ENCODE assay signal across 14 cellular contexts in genomic region chr20:43721429-43722152, GRCh38. TPM values are rescaled to one million over a fixed set of nuclear protein-coding genes. Genes with fewer than 3 reads are reported as not detected.
DNase-seq lines count a peak whose midpoint lies in the region; ATAC-seq and TF ChIP-seq lines count a peak whose summit lies in the region.
"Had no signal": no experiment of that assay in that cellular context is flagged by ENCODE, and none has a peak within 500 bp of the region (broad histone marks: within the 10 kb centered on the region; RNA-seq: fewer than 3 reads in every experiment).

No MANE protein-coding gene starts in this region.

- no peaks in the 10 kb centered on the region for H4K20me1 ChIP-seq in IMR-90 (ENCODE audit: insufficient read depth, low read length)
- H4K20me1 ChIP-seq in MM.1S (ENCODE audit: insufficient read depth, low read length) = no peaks in the 10 kb centered on the region

- H4K91ac ChIP-seq in IMR-90 (ENCODE audit: insufficient read depth, low read depth, low read length) = no peak overlapping the region

- ATAC-seq in IMR-90 (ENCODE audit: low read depth) = 0 out of 2 replicates have a peak, but pooled peaks have one; percentile 12
- ATAC-seq: right cardiac atrium had no signal

- H3K18ac ChIP-seq in IMR-90 (ENCODE audit: low read depth, low read length) = no peak overlapping the region

- H3K9me3 Mint-ChIP-seq in chondrocyte (ENCODE audit: low read depth) = peaks cover 5% of the 10 kb centered on the region
- H3K9me3 Mint-ChIP-seq: HFFc6, IgD-negative memory B cell had no signal

- no peaks in the 10 kb centered on the region for H3K4me1 Mint-ChIP-seq in chondrocyte (ENCODE audit: low read depth)

- H3K36me3 ChIP-seq in IMR-90 (ENCODE audit: control insufficient read depth, insufficient read depth, low read length) (no peaks in the 10 kb centered on the region), MM.1S (replicated peaks; ENCODE audit: insufficient read depth, low read length) (no peaks in the 10 kb centered on the region)
- H3K36me3 ChIP-seq: SJSA1 had no signal

- no peak overlapping the region for H2BK15ac ChIP-seq in IMR-90 (ENCODE audit: low read depth, low read length)

- H3K4me3 ChIP-seq in IMR-90 (ENCODE audit: insufficient read depth, low read depth, low read length) = no peak overlapping the region
- no peak overlapping the region for H3K4me3 ChIP-seq in MM.1S (ENCODE audit: low read length)
- H3K4me3 ChIP-seq: SJSA1 had no signal

- BruUV-seq in IMR-90 (replicated peaks; lab: Mats Ljungman, UMichigan) = no TSS peak

- dilution Hi-C loops in IMR-90 (cut with HindIII; ENCODE audit: low sequenced_read_pairs, unreplicated experiment) = no loop called here

- H4K5ac ChIP-seq in IMR-90 (ENCODE audit: low read depth, low read length) = no peak overlapping the region

- H3F3A ChIP-seq in MM.1S (ENCODE audit: insufficient read depth, low read length) = no peaks in the 10 kb centered on the region; the same call in 1 of the 2 replicates

- H3K4ac ChIP-seq in IMR-90 (ENCODE audit: low read depth, low read length) = no peak overlapping the region

- H3K4me1 ChIP-seq in IMR-90 (ENCODE audit: control insufficient read depth, insufficient read depth, low read length) = peaks cover 12% of the 10 kb centered on the region
- no peaks in the 10 kb centered on the region for H3K4me1 ChIP-seq in MM.1S (ENCODE audit: low read length)

- no peak overlapping the region for H3K14ac ChIP-seq in IMR-90 (replicated peaks; ENCODE audit: low read depth, low read length)

- H2AK5ac ChIP-seq in IMR-90 (ENCODE audit: low read depth, low read length) = no peak overlapping the region

- H3K27me3 ChIP-seq in IMR-90 (ENCODE audit: control insufficient read depth, insufficient read depth, low read length) (no peaks in the 10 kb centered on the region), MM.1S (replicated peaks; ENCODE audit: insufficient read depth, low read length) (no peaks in the 10 kb centered on the region)
- H3K27me3 ChIP-seq: SJSA1 had no signal

- no peak overlapping the region for H2BK120ac ChIP-seq in IMR-90 (ENCODE audit: low read depth, low read length)

- H3K27ac Mint-ChIP-seq in chondrocyte (ENCODE audit: unreplicated experiment) = no peak overlapping the region
- H3K27ac Mint-ChIP-seq: HFFc6, IgD-negative memory B cell had no signal

- TF ChIP-seq CTCF in IMR-90 (conservative IDR thresholded peaks at IDR 0.05; ENCODE audit: low read depth, low read length) (no peak), VCaP (conservative IDR thresholded peaks at IDR 0.05) (no peak), chondrocyte (IDR thresholded peaks at IDR 0.05) (no peak), MM.1S (IDR thresholded peaks at IDR 0.05; ENCODE audit: low read length) (no peak)

- intact Hi-C loops in IMR-90 (cut with micrococcal nuclease) = no loop called here

- POLR2A ChIA-PET in IMR-90 (lab: Charles Lee; ENCODE audit: unreplicated experiment) = interaction anchor here (0.6 kb wide), 1 partner anchor 624 kb away, joined by 3 read pairs; no protein-coding TSS in a partner anchor

- DNase-seq in NCI-H748 (lab: John Stamatoyannopoulos, UW; ENCODE audit: unreplicated experiment) (peak; percentile 39), NCI-H748 treated with DMSO at 0.1 percent for 48 hours (lab: John Stamatoyannopoulos, UW) (no peak), IMR-90 (no peak), myocyte (ENCODE audit: low read depth) (peak; percentile 94), chondrocyte (ENCODE audit: low spot score) (no peak), MM.1S (no peak)
- DNase-seq in stimulated activated CD4-positive, alpha-beta T cell treated with anti-CD3 and anti-CD28 coated beads, Interleukin-4, amount 100 ng/mL, for 24 hours = no peak
- DNase-seq: HFFc6, kidney glomerular epithelial cell, right cardiac atrium had no signal

- in situ Hi-C loops in IMR-90 (cut with MboI; ENCODE audit: low sequenced_read_pairs) = no loop called here

- H3K9ac ChIP-seq in IMR-90 (ENCODE audit: low read depth, low read length) (no peak overlapping the region), MM.1S (ENCODE audit: low read length) (no peak overlapping the region)

- H3K56ac ChIP-seq in IMR-90 (ENCODE audit: extremely low read depth, insufficient read depth, low read length) = no peak overlapping the region

- no peak overlapping the region for H4K8ac ChIP-seq in IMR-90 (ENCODE audit: low read depth in 2 of 2, low read length in 2 of 2)

- TF ChIP-seq POLR2A in IMR-90 (IDR thresholded peaks at IDR 0.05; ENCODE audit: low read depth, low read length) = no peak

- no peak for TF ChIP-seq RAD21 in IMR-90 (IDR thresholded peaks at IDR 0.05; ENCODE audit: low read length)

- no peak overlapping the region for H2BK20ac ChIP-seq in IMR-90 (ENCODE audit: low read depth, low read length)

- WGBS in IMR-90 (ENCODE audit: extremely low coverage in 2 of 2, insufficient read length in 1 of 2), 2 experiments = 45% methylated on average over 9 of the region's 15 CpGs; no CpG with 5 or more reads in 1 of the 2 experiments

- H3K9me2 ChIP-seq in MM.1S (replicated peaks; ENCODE audit: insufficient read depth, low read length) = no peaks in the 10 kb centered on the region

- H2AFZ ChIP-seq in IMR-90 (replicated peaks; ENCODE audit: low read length, poor library complexity) = no peak overlapping the region
- H2AFZ ChIP-seq in MM.1S (ENCODE audit: low read length) = no peak overlapping the region

- no peak overlapping the region for H3K27ac ChIP-seq in IMR-90 (ENCODE audit: insufficient read depth, low read length)
- peak overlapping the region; percentile 28 for H3K27ac ChIP-seq in VCaP
- no peak overlapping the region for H3K27ac ChIP-seq in MM.1S (ENCODE audit: low read length)
- H3K27ac ChIP-seq: epithelial cell of prostate, SJSA1 had no signal

- H3K9me3 ChIP-seq in IMR-90 (ENCODE audit: control insufficient read depth, insufficient read depth, low read length) (peaks cover 3% of the 10 kb centered on the region), MM.1S (replicated peaks; ENCODE audit: insufficient read depth, low read length) (no peaks in the 10 kb centered on the region)
- H3K9me3 ChIP-seq: SJSA1 had no signal

- H3K4me3 Mint-ChIP-seq in chondrocyte (ENCODE audit: unreplicated experiment) = no peak overlapping the region
- H3K4me3 Mint-ChIP-seq: HFFc6 had no signal

- H3K36me3 Mint-ChIP-seq in chondrocyte (ENCODE audit: low read depth) = peaks cover 1% of the 10 kb centered on the region

- H3K79me1 ChIP-seq in IMR-90 (ENCODE audit: low read depth in 1 of 2, low read length in 2 of 2) = no peaks in the 10 kb centered on the region

- peaks cover 6% of the 10 kb centered on the region for H3K27me3 Mint-ChIP-seq in chondrocyte (ENCODE audit: low read depth)
- H3K27me3 Mint-ChIP-seq: IgD-negative memory B cell had no signal

- no peak overlapping the region for H3K23ac ChIP-seq in IMR-90 (ENCODE audit: low read depth, low read length)

- CTCF ChIA-PET in IMR-90 (lab: Yijun Ruan, JAX) = no interaction called here

- H2AK9ac ChIP-seq in IMR-90 (replicated peaks; ENCODE audit: low read depth, low read length, poor library complexity) = no peak overlapping the region

- no peaks in the 10 kb centered on the region for H3K79me2 ChIP-seq in MM.1S (ENCODE audit: low read length)

- H3K4me2 ChIP-seq in IMR-90 (ENCODE audit: low read depth, low read length) = no peak overlapping the region
- H3K4me2 ChIP-seq in MM.1S (ENCODE audit: low read depth, low read length) = no peak overlapping the region

- H2BK5ac ChIP-seq in IMR-90 (ENCODE audit: low read depth, low read length, poor library complexity, severe bottlenecking) = no peak overlapping the region

- no peaks in the 10 kb centered on the region for H3K9me1 ChIP-seq in IMR-90 (ENCODE audit: insufficient read depth, low read length)

TF ChIP-seq in IMR-90, 13 proteins besides CTCF, POLR2A, EP300 and RAD21:
- no peak for TF ChIP-seq CEBPB (IDR thresholded peaks at IDR 0.05; ENCODE audit: low read depth, low read length)
TF ChIP-seq in IMR-90: peak in this region for 0.

RNA-seq across cellular contexts. Expression of gene GTSF1L, which starts 5.2 kb away (rescaled TPM):
- total RNA-seq in IMR-90 (2012; rRNA removed) (not detected in 2 replicates), myocyte (not detected in 2 replicates), chondrocyte (not detected in 3 replicates)
- not detected in 2 replicates for polyA plus RNA-seq in IMR-90 (2012; rRNA removed)
- polyA plus RNA-seq in IMR-90 (2012; cell fraction: cytosol; rRNA removed) = not detected in 2 replicates
- not detected in 2 replicates for polyA plus RNA-seq in IMR-90 (2012; cell fraction: nucleus; rRNA removed; ENCODE audit: low replicate concordance)
- polyA plus RNA-seq in myocyte (2012) = not detected
- total RNA-seq: HFFc6, right cardiac atrium, SJSA1 had no signal
- polyA plus RNA-seq: right cardiac atrium had no signal

RNA-seq across cellular contexts. Expression of gene MYBL2, which starts 54.7 kb away (rescaled TPM):
- 21.7 and 23.1 TPM in 2 replicates for total RNA-seq in IMR-90 (2012; rRNA removed)
- polyA plus RNA-seq in IMR-90 (2012; rRNA removed) = 12.4 and 13.2 TPM in 2 replicates
- 6.4 and 7.5 TPM in 2 replicates for polyA plus RNA-seq in IMR-90 (2012; cell fraction: cytosol; rRNA removed)
- polyA plus RNA-seq in IMR-90 (2012; cell fraction: nucleus; rRNA removed; ENCODE audit: low replicate concordance) = 5.6 and 8.9 TPM in 2 replicates
- 0.16 and 0.21 TPM in 2 replicates for total RNA-seq in myocyte
- polyA plus RNA-seq in myocyte (2012) = 0.16 TPM
- 14.6 to 16.8 TPM (median 15.7 TPM) in 3 replicates for total RNA-seq in chondrocyte

Comparison
In these comparisons a context has a peak if more than half of its experiments do, and no peak if none do; other contexts are left out.
1. DNase-seq: peak in NCI-H748 (single experiment) and myocyte (single experiment); none in NCI-H748 treated with DMSO at 0.1 percent for 48 hours (single experiment), IMR-90 (single experiment), chondrocyte (single experiment), stimulated activated CD4-positive, alpha-beta T cell treated with anti-CD3 and anti-CD28 coated beads, Interleukin-4, amount 100 ng/mL, for 24 hours (single experiment) and MM.1S (single experiment).
2. RNA of gene MYBL2, which starts 54.7 kb away (total RNA-seq): 21.7 to 23.1 TPM in IMR-90 and 14.6 to 16.8 TPM in chondrocyte; 0.16 to 0.21 TPM in myocyte; every median in the first group is over 10 times any median in the second.